In genomic region chr9:108933641-108934322, GRCh38 we compare ENCODE assay signal across 1 cellular context.
A peak's percentile ranks its signal among the peaks of the same experiment; 100 is the strongest.
TF ChIP-seq lines count a peak whose summit lies in the region.

TSS of gene ELP1 (minus strand) at chr9:108934124. CDS start at chr9:108931146, 2,978 bp downstream.

TF ChIP-seq in HepG2, 621 proteins besides CTCF, POLR2A, EP300 and RAD21 (continued from another document and continues in another):
- TF ChIP-seq RBM39 (IDR thresholded peaks at IDR 0.05; ENCODE audit: low read depth, low read length, poor library complexity, severe bottlenecking) (no peak), PITX1 (CRISPR knock-in tag; IDR thresholded peaks at IDR 0.05) (peak; percentile 44; the same call in 1 of the 2 replicates), XBP1 (CRISPR knock-in tag; IDR thresholded peaks at IDR 0.05) (no peak), ZSCAN30 (CRISPR knock-in tag; IDR thresholded peaks at IDR 0.05) (peak; percentile 49; the same call in 1 of the 2 replicates), RERE (CRISPR knock-in tag; IDR thresholded peaks at IDR 0.05; ENCODE audit: low read depth) (peak; percentile 53; the same call in 1 of the 2 replicates), JDP2 (CRISPR knock-in tag; IDR thresholded peaks at IDR 0.05; ENCODE audit: borderline replicate concordance) (no peak), ETV5 (CRISPR knock-in tag; IDR thresholded peaks at IDR 0.05; ENCODE audit: borderline replicate concordance) (peak; percentile 57; the same call in 1 of the 2 replicates), MAFG (CRISPR knock-in tag; IDR thresholded peaks at IDR 0.05) (0 out of 2 replicates have a peak, but pooled peaks have one; percentile 31), ZNF530 (CRISPR knock-in tag; IDR thresholded peaks at IDR 0.05; ENCODE audit: low read depth) (no peak), ARID3A (IDR thresholded peaks at IDR 0.05; ENCODE audit: low read depth, low read length) (no peak), NFKB2 (CRISPR knock-in tag; IDR thresholded peaks at IDR 0.05; ENCODE audit: borderline replicate concordance) (peak; percentile 85; the same call in 1 of the 2 replicates), SNAPC5 (CRISPR knock-in tag; IDR thresholded peaks at IDR 0.05; ENCODE audit: borderline replicate concordance) (no peak), MLX (CRISPR knock-in tag; IDR thresholded peaks at IDR 0.05) (0 out of 2 replicates have a peak, but pooled peaks have one; percentile 22), PRMT3 (CRISPR knock-in tag; IDR thresholded peaks at IDR 0.05; ENCODE audit: borderline replicate concordance, low read depth) (0 out of 2 replicates have a peak, but pooled peaks have one; percentile 37), ZNF691 (CRISPR knock-in tag; IDR thresholded peaks at IDR 0.05; ENCODE audit: borderline replicate concordance, low read depth) (peak; percentile 88), ZNF777 (CRISPR knock-in tag; IDR thresholded peaks at IDR 0.05) (peak; percentile 96), JARID2 (CRISPR knock-in tag; IDR thresholded peaks at IDR 0.05; ENCODE audit: insufficient replicate concordance) (no peak), RAD51 (IDR thresholded peaks at IDR 0.05; ENCODE audit: borderline replicate concordance) (no peak), ZNF552 (CRISPR knock-in tag; IDR thresholded peaks at IDR 0.05; ENCODE audit: borderline replicate concordance) (no peak), ZBTB7A (CRISPR knock-in tag; IDR thresholded peaks at IDR 0.05) (0 out of 2 replicates have a peak, but pooled peaks have one; percentile 19), ZNF879 (CRISPR knock-in tag; IDR thresholded peaks at IDR 0.05) (0 out of 2 replicates have a peak, but pooled peaks have one; percentile 53), ZC3H4 (CRISPR knock-in tag; IDR thresholded peaks at IDR 0.05; ENCODE audit: borderline replicate concordance) (0 out of 2 replicates have a peak, but pooled peaks have one; percentile 74), ZNF574 (CRISPR knock-in tag; IDR thresholded peaks at IDR 0.05) (peak; percentile 93), SRY (CRISPR knock-in tag; IDR thresholded peaks at IDR 0.05) (no peak), ZNF766 (CRISPR knock-in tag; IDR thresholded peaks at IDR 0.05; ENCODE audit: borderline replicate concordance) (peak; percentile 52; the same call in 1 of the 2 replicates), PHF8 (CRISPR knock-in tag; IDR thresholded peaks at IDR 0.05) (peak; percentile 94), ZNF318 (CRISPR knock-in tag; IDR thresholded peaks at IDR 0.05) (0 out of 2 replicates have a peak, but pooled peaks have one; percentile 61), ATF3 (CRISPR knock-in tag; IDR thresholded peaks at IDR 0.05) (peak; percentile 83), ZNF709 (CRISPR knock-in tag; IDR thresholded peaks at IDR 0.05) (0 out of 2 replicates have a peak, but pooled peaks have one; percentile 48), NR1H2 (CRISPR knock-in tag; IDR thresholded peaks at IDR 0.05; ENCODE audit: borderline replicate concordance, low read depth) (no peak), AHR (CRISPR knock-in tag; IDR thresholded peaks at IDR 0.05) (peak; percentile 39; the same call in 1 of the 2 replicates), ZNF644 (CRISPR knock-in tag; IDR thresholded peaks at IDR 0.05; ENCODE audit: low read depth) (no peak)
